In genomic region chr2:170929686-170930050, GRCh38 we compare ENCODE assay signal across 1 cellular context.
A peak's percentile ranks its signal among the peaks of the same experiment; 100 is the strongest.
TF ChIP-seq lines count a peak whose summit lies in the region.

No MANE protein-coding gene starts in this region.

TF ChIP-seq in H1, 55 proteins besides CTCF, POLR2A, EP300 and RAD21 (continued from another document):
- TF ChIP-seq SIN3A (conservative IDR thresholded peaks at IDR 0.05 in 1 of 2, IDR thresholded peaks at IDR 0.05 in 1 of 2; ENCODE audit: low read depth in 1 of 2, low read length in 2 of 2) (peak in 1 of 2 experiments; percentile 36; a peak in 1 of 4 replicates), POLR2AphosphoS5 (IDR thresholded peaks at IDR 0.05; ENCODE audit: low read depth, low read length) (0 out of 2 replicates have a peak, but pooled peaks have one; percentile 17), TBP (IDR thresholded peaks at IDR 0.05; ENCODE audit: low read depth, low read length) (peak; percentile 39; the same call in 1 of the 2 replicates), EGR1 (IDR thresholded peaks at IDR 0.05; ENCODE audit: borderline replicate concordance, low read depth, low read length) (no peak), PHF8 (conservative IDR thresholded peaks at IDR 0.05; ENCODE audit: low read depth, low read length) (no peak)
